Comparison of ENCODE assay signal across 12 cellular contexts in genomic region chr7:31052841-31053601, GRCh38. TPM values are rescaled to one million over a fixed set of nuclear protein-coding genes. Genes with fewer than 3 reads are reported as not detected.
DNase-seq lines count a peak whose midpoint lies in the region; TF ChIP-seq lines count a peak whose summit lies in the region.
"Had no signal": no experiment of that assay in that cellular context is flagged by ENCODE, and none has a peak within 500 bp of the region (broad histone marks: within the 10 kb centered on the region; RNA-seq: fewer than 3 reads in every experiment).

No MANE protein-coding gene starts in this region.

- H3K4me1 Mint-ChIP-seq in progenitor cell of endocrine pancreas (ENCODE audit: low read depth), result peaks cover 4% of the 10 kb centered on the region

- H3K4me3 Mint-ChIP-seq in progenitor cell of endocrine pancreas (ENCODE audit: low read depth), result peak overlapping the region; percentile 63
- H3K4me3 Mint-ChIP-seq: activated naive CD8-positive, alpha-beta T cell had no signal

- DNase-seq in BE2C (no peak), SK-N-MC (ENCODE audit: low read depth, low spot score) (no peak), progenitor cell of endocrine pancreas (ENCODE audit: low spot score, unreplicated experiment) (no peak), SIG-M5 (lab: John Stamatoyannopoulos, UW) (no peak), NCI-H1694 (lab: John Stamatoyannopoulos, UW) (no peak), NCI-H187 treated with DMSO at 0.1 percent for 48 hours (lab: John Stamatoyannopoulos, UW) (no peak), NCI-H1092 treated with DMSO at 0.1 percent for 48 hours (lab: John Stamatoyannopoulos, UW) (no peak)
- DNase-seq: small intestine had no signal

- peaks cover 81% of the 10 kb centered on the region for H3K27me3 Mint-ChIP-seq in progenitor cell of endocrine pancreas

- H3K9me3 ChIP-seq in BE2C (no peaks in the 10 kb centered on the region), SK-N-MC (ENCODE audit: low read depth, low read length) (no peaks in the 10 kb centered on the region)

- H3K27ac ChIP-seq in SK-N-MC, result no peak overlapping the region

- no peaks in the 10 kb centered on the region for H3K36me3 Mint-ChIP-seq in progenitor cell of endocrine pancreas (ENCODE audit: insufficient read depth)
- H3K36me3 Mint-ChIP-seq: activated naive CD8-positive, alpha-beta T cell had no signal

- TF ChIP-seq CTCF in BE2C (IDR thresholded peaks at IDR 0.05; ENCODE audit: low read depth, low read length) (no peak), progenitor cell of endocrine pancreas (IDR thresholded peaks at IDR 0.05; ENCODE audit: unreplicated experiment) (no peak)

- no peak overlapping the region for H3K27ac Mint-ChIP-seq in progenitor cell of endocrine pancreas
- H3K27ac Mint-ChIP-seq: activated naive CD8-positive, alpha-beta T cell had no signal

- H3K4me1 ChIP-seq in BE2C, result peaks cover 24% of the 10 kb centered on the region

- no peak overlapping the region for H3K9ac ChIP-seq in SK-N-MC (ENCODE audit: insufficient read length)

- peak overlapping the region; percentile 51 for H3K4me3 ChIP-seq in BE2C (ENCODE audit: low read depth, low read length)
- peak overlapping the region; percentile 71 for H3K4me3 ChIP-seq in SK-N-MC
- peak overlapping the region; percentile 51 for H3K4me3 ChIP-seq in iPS-11a (ENCODE audit: low read depth, low read length)

- H3K9me3 Mint-ChIP-seq in progenitor cell of endocrine pancreas (ENCODE audit: low read depth), result no peaks in the 10 kb centered on the region

- H3K27me3 ChIP-seq in BE2C, result peaks cover 17% of the 10 kb centered on the region

- H3K36me3 ChIP-seq in BE2C (no peaks in the 10 kb centered on the region), SK-N-MC (ENCODE audit: insufficient read depth, low read length) (no peaks in the 10 kb centered on the region)

RNA-seq across cellular contexts. Expression of gene ADCYAP1R1, which starts 0.9 kb away (rescaled TPM):
- 4.7 TPM for polyA plus RNA-seq in BE2C (2012; ENCODE audit: insufficient read depth, insufficient read length, low read depth)
- 0.07 TPM in 1 of 2 replicates, not detected in the other for total RNA-seq in progenitor cell of endocrine pancreas
- total RNA-seq: M059J, NCI-H460 had no signal
